8 cellular contexts compared by ENCODE assay signal in the genomic region with DNA sequence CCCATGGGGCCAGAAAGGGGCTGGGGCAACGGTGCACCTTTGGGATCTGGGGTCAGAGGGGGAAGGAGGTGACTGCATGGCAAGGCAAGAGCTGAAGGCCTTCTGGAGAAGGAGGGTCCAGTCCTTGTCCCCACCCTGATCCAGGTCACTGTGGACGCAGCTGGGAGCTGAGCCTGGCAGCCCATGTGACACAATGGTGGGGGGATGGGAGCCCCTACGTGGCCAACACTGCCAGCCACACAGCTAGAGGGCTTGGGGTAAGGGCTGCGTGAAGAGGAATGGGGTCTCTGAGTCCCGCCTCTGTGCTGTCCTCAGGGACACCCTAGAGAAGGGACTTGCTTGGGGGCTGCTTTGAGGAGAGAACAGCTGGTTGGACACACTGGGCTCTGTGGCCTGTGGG. TPM values are rescaled to one million over a fixed set of nuclear protein-coding genes. Genes with fewer than 3 reads are reported as not detected.
"Had no signal": no experiment of that assay in that cellular context is flagged by ENCODE, and none has a peak within 500 bp of the region (broad histone marks: within the 10 kb centered on the region; RNA-seq: fewer than 3 reads in every experiment).

No MANE protein-coding gene starts in this region.

RNA-seq across cellular contexts. Expression of gene SPDYE2B, which starts 30.7 kb away (rescaled TPM):
- total RNA-seq: HT-29, IMR-90, NCI-H460, PC-9, Peyer's patch, Right ventricle myocardium inferior, RPMI7951, SJSA1 had no signal
- polyA plus RNA-seq: IMR-90 had no signal
